In the genomic region with DNA sequence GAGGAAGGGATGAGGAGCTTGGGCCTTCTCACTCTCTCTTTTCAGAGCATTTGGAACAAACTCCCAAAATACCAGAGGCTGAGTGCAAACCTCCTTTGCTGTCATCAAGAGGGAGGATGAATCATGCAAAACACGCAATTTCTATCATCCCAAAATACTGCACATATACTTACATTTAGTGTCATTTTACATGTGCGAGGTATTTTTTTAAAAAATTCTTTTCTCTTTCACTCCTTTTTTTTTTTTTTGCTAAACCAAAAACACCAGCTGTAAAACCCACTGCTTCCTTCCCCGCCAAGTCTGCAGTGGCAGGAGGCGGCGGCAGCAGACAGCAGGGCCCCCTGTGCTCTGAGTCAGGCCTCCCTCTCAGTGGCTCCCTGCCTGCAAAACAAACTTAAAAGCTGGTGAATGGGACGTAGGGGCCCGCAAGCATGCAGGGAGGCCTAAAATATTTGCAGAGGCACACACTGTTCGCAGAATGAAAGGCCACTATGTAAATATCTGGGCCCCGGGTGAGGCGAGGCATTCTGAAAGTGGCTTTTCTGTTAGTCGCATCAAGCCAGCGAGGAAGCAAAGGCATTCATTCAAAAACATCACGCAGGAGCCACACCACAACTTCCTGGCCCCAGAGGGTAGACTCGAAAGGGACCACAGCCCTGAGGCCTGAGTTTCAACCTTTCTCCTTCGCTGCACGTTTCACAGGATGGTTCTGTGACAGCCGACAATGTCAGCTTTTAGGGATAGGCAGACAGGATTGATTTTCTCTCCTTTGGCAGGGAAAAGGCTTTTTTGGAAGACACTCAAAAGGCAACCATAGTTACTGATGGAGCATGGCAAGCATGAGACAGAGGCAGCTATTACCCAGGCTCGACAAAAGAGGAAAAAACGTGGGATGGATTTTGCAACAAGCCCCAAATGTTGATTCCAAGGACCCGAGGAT, we compare ENCODE assay signal across 1 cellular context.
TF ChIP-seq lines count a peak whose summit lies in the region.

No MANE protein-coding gene starts in this region.

TF ChIP-seq in H1, 55 proteins besides CTCF, POLR2A, EP300 and RAD21:
- TF ChIP-seq CREB1 (IDR thresholded peaks at IDR 0.05) (no peak), BCL11A (IDR thresholded peaks at IDR 0.05; ENCODE audit: low read depth in 2 of 2, low read length in 2 of 2) (no peak), CHD2 (IDR thresholded peaks at IDR 0.05; ENCODE audit: low read length) (no peak), SRF (IDR thresholded peaks at IDR 0.05; ENCODE audit: low read depth, low read length) (no peak), TAF7 (optimal IDR thresholded peaks at IDR 0.05; ENCODE audit: borderline replicate concordance, low read depth, low read length) (no peak), CTBP2 (IDR thresholded peaks at IDR 0.05; ENCODE audit: borderline replicate concordance, insufficient read depth, insufficient read length, low read length) (no peak), JUN (IDR thresholded peaks at IDR 0.05; ENCODE audit: low read depth, low read length) (no peak), ZNF274 (IDR thresholded peaks at IDR 0.05; ENCODE audit: borderline replicate concordance, extremely low read depth, low read length) (no peak), EGR1 (IDR thresholded peaks at IDR 0.05; ENCODE audit: borderline replicate concordance, low read depth, low read length) (no peak), SIRT6 (IDR thresholded peaks at IDR 0.05; ENCODE audit: low read length) (no peak), SIX5 (IDR thresholded peaks at IDR 0.05; ENCODE audit: low read depth, low read length) (no peak)
